In the genomic region with DNA sequence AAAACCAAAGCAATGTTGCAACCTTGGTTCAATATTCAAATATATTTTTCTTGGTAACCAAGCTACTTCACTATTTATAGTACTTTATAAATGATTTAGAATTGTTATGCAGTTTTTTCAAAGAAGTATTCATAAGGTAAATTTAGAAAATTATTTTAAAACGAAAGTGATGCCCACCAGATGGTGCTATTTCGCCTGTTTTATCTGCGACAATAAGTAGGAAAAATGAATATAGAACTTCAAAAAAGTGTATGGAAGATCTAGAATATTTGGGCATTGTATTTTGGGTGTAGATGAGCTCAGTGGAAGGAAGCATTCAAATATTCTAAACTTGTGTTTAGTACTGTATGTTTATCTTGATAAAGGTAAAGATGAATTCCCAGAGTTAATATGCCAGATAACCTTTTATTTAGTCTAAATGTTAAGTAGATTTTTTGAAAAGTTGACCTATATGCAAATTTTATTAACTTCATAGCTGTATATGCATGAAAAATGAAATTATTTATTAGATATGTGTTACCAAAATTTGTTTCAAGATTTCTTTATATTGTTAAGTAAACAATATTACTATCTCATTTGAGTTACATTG, we compare ENCODE assay signal across 8 cellular contexts.
DNase-seq lines count a peak whose midpoint lies in the region; ATAC-seq and TF ChIP-seq lines count a peak whose summit lies in the region.

No MANE protein-coding gene starts in this region.

- no peak for ATAC-seq in natural killer cell
- ATAC-seq in natural killer cell treated with Interleukin-12 subunit alpha and Interleukin-12 subunit beta and Interleukin-15 and Interleukin-18, amount 100 ng/mL, for 72 hours, result no peak
- ATAC-seq in HG02885 (IDR thresholded peaks at IDR 0.05; ENCODE audit: poor library complexity, unreplicated experiment), result no peak
- ATAC-seq in GM18519 (IDR thresholded peaks at IDR 0.05; ENCODE audit: low FRiP score, unreplicated experiment), result no peak
- ATAC-seq in stimulated activated naive CD8-positive, alpha-beta T cell treated with anti-CD3 and anti-CD28 coated beads, Interleukin-15, Interleukin-2, amounts not matched to agents 100 U/mL and 50 U/mL, for 24 hours, result no peak

- H3K27me3 Mint-ChIP-seq in natural killer cell (ENCODE audit: low read depth in 2 of 2), result no peaks in the 10 kb centered on the region
- no peaks in the 10 kb centered on the region for H3K27me3 Mint-ChIP-seq in natural killer cell treated with Interleukin-12 subunit alpha and Interleukin-12 subunit beta and Interleukin-15 and Interleukin-18, amount 100 ng/mL, for 72 hours

- H3K27ac Mint-ChIP-seq in natural killer cell, result no peak overlapping the region
- no peak overlapping the region for H3K27ac Mint-ChIP-seq in natural killer cell treated with Interleukin-12 subunit alpha and Interleukin-12 subunit beta and Interleukin-15 and Interleukin-18, amount 100 ng/mL, for 72 hours

- no peak overlapping the region for H3K4me3 Mint-ChIP-seq in natural killer cell
- H3K4me3 Mint-ChIP-seq in natural killer cell treated with Interleukin-12 subunit alpha and Interleukin-12 subunit beta and Interleukin-15 and Interleukin-18, amount 100 ng/mL, for 72 hours, result no peak overlapping the region

- no peaks in the 10 kb centered on the region for H3K4me1 Mint-ChIP-seq in natural killer cell
- no peaks in the 10 kb centered on the region for H3K4me1 Mint-ChIP-seq in natural killer cell treated with Interleukin-12 subunit alpha and Interleukin-12 subunit beta and Interleukin-15 and Interleukin-18, amount 100 ng/mL, for 72 hours (ENCODE audit: low read depth in 2 of 2)

- TF ChIP-seq POLR2A in NB4 (IDR thresholded peaks at IDR 0.05; ENCODE audit: extremely low read depth, insufficient read length), result no peak

- intact Hi-C loops in natural killer cell (cut with micrococcal nuclease), result loop anchor here (1.0 kb wide), 1 partner anchor 856 kb away; no protein-coding TSS in a partner anchor

- DNase-seq in natural killer cell (no peak), NB4 (ENCODE audit: low read depth) (peak; percentile 66), brain pericyte (ENCODE audit: low read depth, low spot score) (peak; percentile 25), medulla oblongata (ENCODE audit: extremely low spot score) (peak; percentile 50)
- no peak for DNase-seq in natural killer cell treated with Interleukin-12 subunit alpha and Interleukin-12 subunit beta and Interleukin-15 and Interleukin-18, amount 100 ng/mL, for 72 hours (ENCODE audit: low spot score)
- no peak for DNase-seq in stimulated activated naive CD8-positive, alpha-beta T cell treated with anti-CD3 and anti-CD28 coated beads, Interleukin-15, Interleukin-2, amounts not matched to agents 100 U/mL and 50 U/mL, for 24 hours

- H3K4me3 ChIP-seq in NB4 (ENCODE audit: low read depth, low read length), result no peak overlapping the region

- no peaks in the 10 kb centered on the region for H3K9me3 Mint-ChIP-seq in natural killer cell
- H3K9me3 Mint-ChIP-seq in natural killer cell treated with Interleukin-12 subunit alpha and Interleukin-12 subunit beta and Interleukin-15 and Interleukin-18, amount 100 ng/mL, for 72 hours, result no peaks in the 10 kb centered on the region

- peak; percentile 74 for TF ChIP-seq CTCF in natural killer cell (IDR thresholded peaks at IDR 0.05)
- TF ChIP-seq CTCF in NB4 (IDR thresholded peaks at IDR 0.05; ENCODE audit: low read depth, low read length), result peak; percentile 43

- no peaks in the 10 kb centered on the region for H3K36me3 Mint-ChIP-seq in natural killer cell
- no peaks in the 10 kb centered on the region for H3K36me3 Mint-ChIP-seq in natural killer cell treated with Interleukin-12 subunit alpha and Interleukin-12 subunit beta and Interleukin-15 and Interleukin-18, amount 100 ng/mL, for 72 hours

Comparison
In these comparisons a context has a peak if more than half of its experiments do, and no peak if none do; other contexts are left out.
1. DNase-seq: peak in NB4 (single experiment), brain pericyte (single experiment) and medulla oblongata (single experiment); none in natural killer cell (single experiment), natural killer cell treated with Interleukin-12 subunit alpha and Interleukin-12 subunit beta and Interleukin-15 and Interleukin-18, amount 100 ng/mL, for 72 hours (single experiment) and stimulated activated naive CD8-positive, alpha-beta T cell treated with anti-CD3 and anti-CD28 coated beads, Interleukin-15, Interleukin-2, amounts not matched to agents 100 U/mL and 50 U/mL, for 24 hours (single experiment).